8 cellular contexts compared by ENCODE assay signal in genomic region chr1:154405762-154406571, GRCh38. TPM values are rescaled to one million over a fixed set of nuclear protein-coding genes. Genes with fewer than 3 reads are reported as not detected.
A peak's percentile ranks its signal among the peaks of the same experiment; 100 is the strongest.
DNase-seq lines count a peak whose midpoint lies in the region; ATAC-seq and TF ChIP-seq lines count a peak whose summit lies in the region.

No MANE protein-coding gene starts in this region.

- no peak for TF ChIP-seq POLR2A in breast epithelium (IDR thresholded peaks at IDR 0.05)
- TF ChIP-seq POLR2A in spleen (IDR thresholded peaks at IDR 0.05), result no peak

- H3K27me3 ChIP-seq in breast epithelium (no peaks in the 10 kb centered on the region), spleen (replicated peaks in 1 of 7) (peaks cover 0 to 9% (median 0%) of the 10 kb centered on the region in 7 donors)

- ATAC-seq in HG03460 (IDR thresholded peaks at IDR 0.05; ENCODE audit: unreplicated experiment) (peak; percentile 28), HG03457 (IDR thresholded peaks at IDR 0.05; ENCODE audit: unreplicated experiment) (no peak)

- TF ChIP-seq CTCF in breast epithelium (IDR thresholded peaks at IDR 0.05) (peak in 2 of 3 donors; percentile 44 to 49), spleen (IDR thresholded peaks at IDR 0.05 in 8 of 11, conservative IDR thresholded peaks at IDR 0.05 in 3 of 11) (peak in 8 of 11 experiments; percentile 4 to 54 (median 34))

- H3K4me3 ChIP-seq in breast epithelium, result peak overlapping the region; percentile 79 to 87 (median 85)
- peak overlapping the region; percentile 52 to 77 (median 64) for H3K4me3 ChIP-seq in spleen

- peaks cover 5 to 23% of the 10 kb centered on the region in 2 donors for H3K4me1 ChIP-seq in breast epithelium
- peaks cover 40 to 100% (median 97%) of the 10 kb centered on the region in 6 donors for H3K4me1 ChIP-seq in spleen

- 0 to 5% (median 4%) methylated on average over 22 to 39 of the region's 39 CpGs for WGBS in spleen, 5 donors

- intact Hi-C loops in breast epithelium (cut with DNase I; ENCODE audit: low total_unique reads) (no loop called here), spleen (cut with DNase I; ENCODE audit: low total_unique reads) (no loop called here)

- peak overlapping the region; percentile 96 to 99 for H3K27ac ChIP-seq in breast epithelium
- peak overlapping the region; percentile 82 to 99 (median 94) for H3K27ac ChIP-seq in spleen

- H3K9me3 ChIP-seq in breast epithelium (no peaks in the 10 kb centered on the region), spleen (no peaks in the 10 kb centered on the region)

- H3K36me3 ChIP-seq in breast epithelium, result no peaks in the 10 kb centered on the region
- no peaks in the 10 kb centered on the region for H3K36me3 ChIP-seq in spleen

- DNase-seq in NCI-H2107 treated with DMSO at 0.1 percent for 48 hours (lab: John Stamatoyannopoulos, UW; ENCODE audit: unreplicated experiment) (peak; percentile 6), NCI-H2107 (lab: John Stamatoyannopoulos, UW) (no peak), T-helper 9 cell (peak; percentile 38), breast epithelium (ENCODE audit: low spot score in 2 of 2) (peak; percentile 78 to 82), islet precursor cell (peak; percentile 76), spleen (peak; percentile 91)

RNA-seq across cellular contexts. Expression of gene IL6R, which starts 0.8 kb away (rescaled TPM):
- total RNA-seq in breast epithelium, result 10 to 100 TPM; 23.6 to 26.8 (median 24.0) TPM
- total RNA-seq in spleen, result 10 to 100 TPM; 40.3 to 74.5 (median 55.5) TPM
- polyA plus RNA-seq in spleen, result 1 to 10 TPM; 2.8 to 6.1 (median 3.9) TPM
